Comparison of ENCODE assay signal across 25 cellular contexts in the genomic region with DNA sequence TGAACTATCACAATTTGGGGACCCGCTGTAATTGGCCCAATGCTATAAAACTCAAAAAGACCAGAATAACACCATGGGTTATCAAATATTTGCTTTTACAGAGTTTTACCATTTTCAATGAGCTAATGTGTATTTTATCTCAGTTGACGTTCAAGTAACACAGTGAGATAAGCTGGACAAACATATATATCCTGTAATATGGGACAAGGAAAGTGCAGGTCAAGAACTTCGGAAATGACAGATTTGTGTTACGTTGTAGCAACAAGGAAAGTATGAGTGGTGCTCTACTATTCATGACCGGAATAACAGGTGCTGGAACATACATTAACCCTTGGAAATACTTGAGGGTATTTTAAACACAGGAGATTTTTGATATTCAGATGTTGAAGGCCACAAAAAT.
"Had no signal": no experiment of that assay in that cellular context is flagged by ENCODE, and none has a peak within 500 bp of the region (broad histone marks: within the 10 kb centered on the region; RNA-seq: fewer than 3 reads in every experiment).

No MANE protein-coding gene starts in this region.

- H3K9me3 Mint-ChIP-seq: nephron, neural progenitor cell had no signal

- H3K4me1 Mint-ChIP-seq: memory B cell; naive B cell; nephron; neural progenitor cell; stimulated activated naive B cell treated with anti-CD40 and anti-IgM and Interleukin-4, amounts not matched to agents 10 μg/mL and 1 μg/mL and 100 μg/mL, for 72 hours had no signal

- H2AFZ ChIP-seq: neural progenitor cell had no signal

- H3K36me3 ChIP-seq: esophagus squamous epithelium, lower lobe of right lung, neural progenitor cell, prostate gland, sigmoid colon, thoracic aorta, tibial nerve, upper lobe of right lung, vagina had no signal

- H3K4me3 ChIP-seq: esophagus squamous epithelium, lower lobe of right lung, mucosa of descending colon, neural progenitor cell, prostate gland, sigmoid colon, thoracic aorta, tibial nerve, upper lobe of right lung, vagina had no signal

- ATAC-seq: left ventricle myocardium superior; lower lobe of right lung; mucosa of descending colon; right cardiac atrium; stimulated activated naive B cell treated with anti-CD40 and anti-IgM and Interleukin-4, amounts not matched to agents 10 μg/mL and 1 μg/mL and 100 μg/mL, for 72 hours; upper lobe of right lung had no signal

- H3K27ac ChIP-seq: esophagus squamous epithelium, lower lobe of right lung, neural progenitor cell, prostate gland, sigmoid colon, thoracic aorta, tibial nerve, upper lobe of right lung, vagina had no signal

- H3K27ac Mint-ChIP-seq: memory B cell; mesothelial cell of epicardium; naive B cell; nephron; neural progenitor cell; stimulated activated naive B cell treated with anti-CD40 and anti-IgM and Interleukin-4, amounts not matched to agents 10 μg/mL and 1 μg/mL and 100 μg/mL, for 72 hours; stimulated activated naive CD8-positive, alpha-beta T cell treated with anti-CD3 and anti-CD28 coated beads, Interleukin-15, Interleukin-2, amounts not matched to agents 100 ng/mL and 50 ng/mL, for 24 hours had no signal

- H3K36me3 Mint-ChIP-seq: memory B cell; mesothelial cell of epicardium; naive B cell; neural progenitor cell; stimulated activated naive B cell treated with anti-CD40 and anti-IgM and Interleukin-4, amounts not matched to agents 10 μg/mL and 1 μg/mL and 100 μg/mL, for 72 hours had no signal

- H3K4me3 Mint-ChIP-seq: memory B cell; mesothelial cell of epicardium; naive B cell; nephron; neural progenitor cell; stimulated activated naive B cell treated with anti-CD40 and anti-IgM and Interleukin-4, amounts not matched to agents 10 μg/mL and 1 μg/mL and 100 μg/mL, for 72 hours; stimulated activated naive CD8-positive, alpha-beta T cell treated with anti-CD3 and anti-CD28 coated beads, Interleukin-15, Interleukin-2, amounts not matched to agents 100 ng/mL and 50 ng/mL, for 24 hours had no signal

- H3K4me1 ChIP-seq: esophagus squamous epithelium, lower lobe of right lung, prostate gland, upper lobe of right lung, vagina had no signal

- DNase-seq: cerebellar nuclear complex; cortex of kidney; effector memory CD4-positive, alpha-beta T cell; erythroblast; esophagus squamous epithelium; foreskin melanocyte; left ventricle myocardium superior; lower lobe of right lung; mucosa of descending colon; naive B cell; right cardiac atrium; sigmoid colon; stimulated activated CD4-positive, alpha-beta T cell treated with anti-CD3 and anti-CD28 coated beads, Interleukin-2, amount 100 ng/mL, for 24 hours; stimulated activated CD4-positive, alpha-beta T cell treated with anti-CD3 and anti-CD28 coated beads, Interleukin-4, amount 100 ng/mL, for 4 hours; stimulated activated naive B cell treated with anti-CD40 and anti-IgM and Interleukin-4, amounts not matched to agents 10 μg/mL and 1 μg/mL and 100 μg/mL, for 72 hours; upper lobe of right lung had no signal

- H3K9me3 ChIP-seq: esophagus squamous epithelium, lower lobe of right lung, prostate gland, sigmoid colon, thoracic aorta, upper lobe of right lung, vagina had no signal

- H3K27me3 ChIP-seq: esophagus squamous epithelium, neural progenitor cell, sigmoid colon, tibial nerve, upper lobe of right lung, vagina had no signal

- H3K4me2 ChIP-seq: neural progenitor cell had no signal

- H3K27me3 Mint-ChIP-seq: memory B cell; naive B cell; stimulated activated naive B cell treated with anti-CD40 and anti-IgM and Interleukin-4, amounts not matched to agents 10 μg/mL and 1 μg/mL and 100 μg/mL, for 72 hours; stimulated activated naive CD8-positive, alpha-beta T cell treated with anti-CD3 and anti-CD28 coated beads, Interleukin-15, Interleukin-2, amounts not matched to agents 100 ng/mL and 50 ng/mL, for 24 hours had no signal
